ENCODE assay signal across 26 cellular contexts in genomic region chr4:18815779-18816173, GRCh38.
DNase-seq lines count a peak whose midpoint lies in the region; ATAC-seq and TF ChIP-seq lines count a peak whose summit lies in the region.
"Had no signal": no experiment of that assay in that cellular context is flagged by ENCODE, and none has a peak within 500 bp of the region (broad histone marks: within the 10 kb centered on the region; RNA-seq: fewer than 3 reads in every experiment).

No MANE protein-coding gene starts in this region.

- in situ Hi-C loops in ACHN (cut with HindIII; ENCODE audit: low pct_ligation_motif_present, low pct_unique_long_range_greater_than_20kb, low sequenced_read_pairs): no loop called here

- H3K9me2 ChIP-seq in OCI-LY7 (ENCODE audit: insufficient read depth, low read length): no peaks in the 10 kb centered on the region

- DNase-seq in ACHN (peak; percentile 11), OCI-LY7 (ENCODE audit: low spot score) (peak; percentile 35), foreskin keratinocyte (no peak), medulla oblongata (ENCODE audit: extremely low spot score) (no peak)
- no peak for DNase-seq in activated CD8-positive, alpha-beta T cell treated with anti-CD3 and anti-CD28 coated beads for 36 hours
- DNase-seq: activated CD4-positive, alpha-beta T cell treated with anti-CD3 and anti-CD28 coated beads, Interleukin-2, amount 50 U/mL, for 48 hours; activated CD8-positive, alpha-beta memory T cell treated with anti-CD3 and anti-CD28 coated beads, Interleukin-2, amount 50 U/mL, for 48 hours; activated naive CD8-positive, alpha-beta T cell treated with anti-CD3 and anti-CD28 coated beads for 36 hours; cerebellar nuclear complex; GF-D8; heart right ventricle; left cardiac atrium; naive thymus-derived CD8-positive, alpha-beta T cell; NCI-H1930; NCI-H2227 treated with DMSO at 0.1 percent for 48 hours; ovary; retina; Right ventricle myocardium superior; T-cell had no signal

- H3K4me3 ChIP-seq in OCI-LY7 (ENCODE audit: low read depth, low read length, poor library complexity, severe bottlenecking): no peak overlapping the region
- H3K4me3 ChIP-seq: heart right ventricle, ovary, smooth muscle cell had no signal

- no peak overlapping the region for H3K27ac Mint-ChIP-seq in activated CD8-positive, alpha-beta T cell treated with anti-CD3 and anti-CD28 coated beads for 36 hours
- H3K27ac Mint-ChIP-seq: activated naive CD8-positive, alpha-beta T cell treated with anti-CD3 and anti-CD28 coated beads for 36 hours; activated T-helper 17 cell treated with anti-CD3 and anti-CD28 coated beads, Interleukin-2, amount 50 U/mL, for 72 hours; naive thymus-derived CD8-positive, alpha-beta T cell; stimulated activated memory B cell treated with anti-CD40 and anti-IgM and Interleukin-4, amounts not matched to agents 10 μg/mL and 1 μg/mL and 100 μg/mL, for 72 hours; T-cell had no signal

- peaks cover 4% of the 10 kb centered on the region for H3K9me3 Mint-ChIP-seq in activated CD8-positive, alpha-beta T cell treated with anti-CD3 and anti-CD28 coated beads for 36 hours
- H3K9me3 Mint-ChIP-seq: activated naive CD8-positive, alpha-beta T cell treated with anti-CD3 and anti-CD28 coated beads for 36 hours had no signal

- no peak overlapping the region for H3K27ac ChIP-seq in OCI-LY7 (ENCODE audit: low read depth, low read length, poor library complexity, severe bottlenecking)
- no peak overlapping the region for H3K27ac ChIP-seq in foreskin keratinocyte
- H3K27ac ChIP-seq: C4-2B, heart right ventricle, ovary had no signal

- H3K4me2 ChIP-seq in OCI-LY7 (ENCODE audit: low read length): no peak overlapping the region
- H3K4me2 ChIP-seq: smooth muscle cell had no signal

- no peaks in the 10 kb centered on the region for H3K9me3 ChIP-seq in OCI-LY7 (ENCODE audit: low read length)
- H3K9me3 ChIP-seq: heart right ventricle, ovary had no signal

- H3K4me1 Mint-ChIP-seq in activated CD8-positive, alpha-beta T cell treated with anti-CD3 and anti-CD28 coated beads for 36 hours (ENCODE audit: low read depth): no peaks in the 10 kb centered on the region
- H3K4me1 Mint-ChIP-seq: activated naive CD8-positive, alpha-beta T cell treated with anti-CD3 and anti-CD28 coated beads for 36 hours; activated T-helper 17 cell treated with anti-CD3 and anti-CD28 coated beads, Interleukin-2, amount 50 U/mL, for 72 hours; naive thymus-derived CD8-positive, alpha-beta T cell; stimulated activated memory B cell treated with anti-CD40 and anti-IgM and Interleukin-4, amounts not matched to agents 10 μg/mL and 1 μg/mL and 100 μg/mL, for 72 hours; T-cell had no signal

- no peaks in the 10 kb centered on the region for H3K27me3 ChIP-seq in foreskin keratinocyte
- H3K27me3 ChIP-seq: heart right ventricle, ovary had no signal

- H3K4me1 ChIP-seq in OCI-LY7 (ENCODE audit: insufficient read depth, low read length, poor library complexity, severe bottlenecking): no peaks in the 10 kb centered on the region
- H3K4me1 ChIP-seq in foreskin keratinocyte: no peaks in the 10 kb centered on the region
- H3K4me1 ChIP-seq: heart right ventricle had no signal

- ATAC-seq in GM19023 (IDR thresholded peaks at IDR 0.05; ENCODE audit: unreplicated experiment) (peak; percentile 13), foreskin keratinocyte (peak; percentile 10), GM19397 (IDR thresholded peaks at IDR 0.05; ENCODE audit: unreplicated experiment) (no peak), GM19395 (IDR thresholded peaks at IDR 0.05; ENCODE audit: unreplicated experiment) (no peak)
- no peak for ATAC-seq in activated CD8-positive, alpha-beta T cell treated with anti-CD3 and anti-CD28 coated beads for 36 hours
- ATAC-seq: activated T-helper 17 cell treated with anti-CD3 and anti-CD28 coated beads, Interleukin-2, amount 50 U/mL, for 72 hours; heart right ventricle; left cardiac atrium; naive thymus-derived CD8-positive, alpha-beta T cell; stimulated activated memory B cell treated with anti-CD40 and anti-IgM and Interleukin-4, amounts not matched to agents 10 μg/mL and 1 μg/mL and 100 μg/mL, for 72 hours; T-cell had no signal

- BruUV-seq in OCI-LY7 (replicated peaks; lab: Mats Ljungman, UMichigan): no TSS peak

- no peaks in the 10 kb centered on the region for H3K79me2 ChIP-seq in OCI-LY7 (ENCODE audit: insufficient read depth, low read depth, low read length)

- H3K27me3 Mint-ChIP-seq in activated CD8-positive, alpha-beta T cell treated with anti-CD3 and anti-CD28 coated beads for 36 hours: no peaks in the 10 kb centered on the region
- H3K27me3 Mint-ChIP-seq: activated naive CD8-positive, alpha-beta T cell treated with anti-CD3 and anti-CD28 coated beads for 36 hours; activated T-helper 17 cell treated with anti-CD3 and anti-CD28 coated beads, Interleukin-2, amount 50 U/mL, for 72 hours; naive thymus-derived CD8-positive, alpha-beta T cell; stimulated activated memory B cell treated with anti-CD40 and anti-IgM and Interleukin-4, amounts not matched to agents 10 μg/mL and 1 μg/mL and 100 μg/mL, for 72 hours; T-cell had no signal

- H3K36me3 ChIP-seq in OCI-LY7 (ENCODE audit: insufficient read depth, low read length): no peaks in the 10 kb centered on the region
- H3K36me3 ChIP-seq: heart right ventricle, ovary had no signal

- intact Hi-C loops in OCI-LY7 (cut with micrococcal nuclease; ENCODE audit: unreplicated experiment): no loop called here
- intact Hi-C loops in activated CD8-positive, alpha-beta T cell treated with anti-CD3 and anti-CD28 coated beads for 36 hours (cut with micrococcal nuclease): no loop called here

- H2AFZ ChIP-seq in OCI-LY7 (ENCODE audit: low read length): no peak overlapping the region

- no peak overlapping the region for H3K4me3 Mint-ChIP-seq in activated CD8-positive, alpha-beta T cell treated with anti-CD3 and anti-CD28 coated beads for 36 hours
- H3K4me3 Mint-ChIP-seq: activated naive CD8-positive, alpha-beta T cell treated with anti-CD3 and anti-CD28 coated beads for 36 hours; activated T-helper 17 cell treated with anti-CD3 and anti-CD28 coated beads, Interleukin-2, amount 50 U/mL, for 72 hours; naive thymus-derived CD8-positive, alpha-beta T cell; stimulated activated memory B cell treated with anti-CD40 and anti-IgM and Interleukin-4, amounts not matched to agents 10 μg/mL and 1 μg/mL and 100 μg/mL, for 72 hours; T-cell had no signal

- no peaks in the 10 kb centered on the region for H3K36me3 Mint-ChIP-seq in activated CD8-positive, alpha-beta T cell treated with anti-CD3 and anti-CD28 coated beads for 36 hours (ENCODE audit: low read depth)
- H3K36me3 Mint-ChIP-seq: activated naive CD8-positive, alpha-beta T cell treated with anti-CD3 and anti-CD28 coated beads for 36 hours; naive thymus-derived CD8-positive, alpha-beta T cell; stimulated activated memory B cell treated with anti-CD40 and anti-IgM and Interleukin-4, amounts not matched to agents 10 μg/mL and 1 μg/mL and 100 μg/mL, for 72 hours; T-cell had no signal

- POLR2A ChIA-PET in OCI-LY7 (lab: Charles Lee): interaction anchor here (1.0 kb wide), 1 partner anchor 1362 kb away, joined by 3 read pairs; no protein-coding TSS in a partner anchor
- POLR2A ChIA-PET in activated CD8-positive, alpha-beta T cell treated with anti-CD3 and anti-CD28 coated beads for 36 hours (lab: Charles Lee): no interaction called here

- TF ChIP-seq CTCF in OCI-LY7 (conservative IDR thresholded peaks at IDR 0.05; ENCODE audit: low read length) (peak; percentile 56), foreskin keratinocyte (conservative IDR thresholded peaks at IDR 0.05) (peak; percentile 22)
- TF ChIP-seq CTCF in activated CD8-positive, alpha-beta T cell treated with anti-CD3 and anti-CD28 coated beads for 36 hours (IDR thresholded peaks at IDR 0.05): no peak

- H4K20me1 ChIP-seq in OCI-LY7 (ENCODE audit: insufficient read depth, low read length): no peaks in the 10 kb centered on the region

- CTCF ChIA-PET in OCI-LY7 (lab: Charles Lee; ENCODE audit: unreplicated experiment): no interaction called here
- CTCF ChIA-PET in activated CD8-positive, alpha-beta T cell treated with anti-CD3 and anti-CD28 coated beads for 36 hours (lab: Charles Lee): no interaction called here

Comparison
In these comparisons a context has a peak if more than half of its experiments do, and no peak if none do; other contexts are left out.
1. DNase-seq: peak in ACHN (single experiment) and OCI-LY7 (single experiment); none in foreskin keratinocyte (0 of 2), activated CD8-positive, alpha-beta T cell treated with anti-CD3 and anti-CD28 coated beads for 36 hours (single experiment) and medulla oblongata (single experiment).
2. ATAC-seq: peak in GM19023 (single experiment) and foreskin keratinocyte (single experiment); none in GM19397 (single experiment), activated CD8-positive, alpha-beta T cell treated with anti-CD3 and anti-CD28 coated beads for 36 hours (single experiment) and GM19395 (single experiment).